In genomic region chr5:32174011-32174866, GRCh38 we compare ENCODE assay signal across 1 cellular context.
TF ChIP-seq lines count a peak whose summit lies in the region.

Gene GOLPH3 (minus strand): TSS chr5:32174319. CDS start chr5:32174034, 285 bp downstream.

TF ChIP-seq in GM23338, 12 proteins besides CTCF, POLR2A, EP300 and RAD21:
- peak; percentile 45; the same call in 1 of the 2 replicates for TF ChIP-seq ETS1 (IDR thresholded peaks at IDR 0.05)
- peak; percentile 95 for TF ChIP-seq CREB1 (CRISPR knock-in tag; IDR thresholded peaks at IDR 0.05; ENCODE audit: low read depth)
- no peak for TF ChIP-seq ZNF114 (CRISPR knock-in tag; IDR thresholded peaks at IDR 0.05)
- peak; percentile 84 for TF ChIP-seq POLR2AphosphoS5 (IDR thresholded peaks at IDR 0.05; ENCODE audit: low read depth)
- TF ChIP-seq ZNF462 (CRISPR knock-in tag; IDR thresholded peaks at IDR 0.05): no peak
